Comparison of ENCODE assay signal across 1 cellular context in genomic region chr22:36374603-36375024, GRCh38.
TF ChIP-seq lines count a peak whose summit lies in the region.

No MANE protein-coding gene starts in this region.

TF ChIP-seq in HepG2, 621 proteins besides CTCF, POLR2A, EP300 and RAD21 (continued from another document):
- no peak for TF ChIP-seq AKNA (CRISPR knock-in tag; IDR thresholded peaks at IDR 0.05; ENCODE audit: borderline replicate concordance)
